ENCODE assay signal across 10 cellular contexts in the genomic region with DNA sequence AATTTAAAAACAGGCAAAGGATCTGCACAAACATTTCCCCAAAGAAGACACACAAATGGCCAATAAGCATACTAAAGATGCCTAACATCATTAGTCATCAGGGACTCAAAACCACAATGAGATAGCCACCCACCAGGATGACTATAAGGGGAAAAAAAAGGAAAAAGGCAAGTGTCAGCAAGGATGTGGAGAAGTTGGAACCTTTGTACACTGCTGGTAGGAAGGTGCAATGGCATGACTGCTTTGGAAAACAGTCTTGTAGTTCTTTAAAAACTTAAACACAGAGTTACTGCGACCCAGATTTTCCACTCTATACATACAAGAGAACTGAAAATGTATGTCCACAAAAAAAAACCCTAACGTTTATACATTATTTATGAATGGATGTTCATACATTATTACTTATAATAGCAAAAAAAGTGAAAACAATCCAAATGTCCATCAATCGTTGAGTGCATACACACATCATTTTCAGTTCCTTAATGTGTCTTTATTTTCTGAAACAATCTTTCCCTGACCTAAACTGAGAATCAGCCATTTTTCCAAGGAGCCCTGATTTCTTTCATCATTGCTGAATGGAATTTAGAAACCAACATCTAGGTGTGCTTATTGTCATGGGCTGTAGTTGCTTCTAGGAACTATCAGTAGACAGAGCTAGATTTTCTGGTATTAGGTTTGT.
DNase-seq lines count a peak whose midpoint lies in the region; ATAC-seq and TF ChIP-seq lines count a peak whose summit lies in the region.
"Had no signal": no experiment of that assay in that cellular context is flagged by ENCODE, and none has a peak within 500 bp of the region (broad histone marks: within the 10 kb centered on the region; RNA-seq: fewer than 3 reads in every experiment).

No MANE protein-coding gene starts in this region.

- DNase-seq in stimulated activated naive CD8-positive, alpha-beta T cell treated with anti-CD3 and anti-CD28 coated beads, Interleukin-15, Interleukin-2, amounts not matched to agents 100 U/mL and 50 U/mL, for 24 hours = no peak
- DNase-seq in stimulated activated naive CD8-positive, alpha-beta T cell treated with anti-CD3 and anti-CD28 coated beads, Interleukin-15, amount 100 ng/mL, for 72 hours = no peak
- DNase-seq in RWPE2 (ENCODE audit: low spot score) = no peak
- DNase-seq in fibroblast of pulmonary artery (ENCODE audit: low read depth) = peak; percentile 89
- DNase-seq in head of caudate nucleus = no peak
- no peak for DNase-seq in NCI-H2227 treated with DMSO at 0.1 percent for 48 hours (lab: John Stamatoyannopoulos, UW)
- DNase-seq in natural killer cell treated with Interleukin-12 subunit alpha and Interleukin-12 subunit beta and Interleukin-15 and Interleukin-18, amount 100 ng/mL, for 72 hours (ENCODE audit: low spot score) = no peak
- DNase-seq: effector memory CD4-positive, alpha-beta T cell; stimulated activated CD4-positive, alpha-beta T cell treated with anti-CD3 and anti-CD28 coated beads, Interleukin-4, amount 100 ng/mL, for 1 hour had no signal

- H3K36me3 Mint-ChIP-seq in natural killer cell treated with Interleukin-12 subunit alpha and Interleukin-12 subunit beta and Interleukin-15 and Interleukin-18, amount 100 ng/mL, for 72 hours = no peaks in the 10 kb centered on the region

- no peaks in the 10 kb centered on the region for H3K36me3 ChIP-seq in RWPE2 (ENCODE audit: low read depth)

- H3K4me1 ChIP-seq in RWPE2 (ENCODE audit: insufficient read depth, poor library complexity, severe bottlenecking) = peaks cover 21% of the 10 kb centered on the region

- peak; percentile 75 for ATAC-seq in stimulated activated naive CD8-positive, alpha-beta T cell treated with anti-CD3 and anti-CD28 coated beads, Interleukin-15, Interleukin-2, amounts not matched to agents 100 U/mL and 50 U/mL, for 24 hours
- no peak for ATAC-seq in stimulated activated naive CD8-positive, alpha-beta T cell treated with anti-CD3 and anti-CD28 coated beads, Interleukin-15, amount 100 ng/mL, for 72 hours
- ATAC-seq in RWPE2 (ENCODE audit: low read depth) = peak; percentile 99
- no peak for ATAC-seq in GM21528 (IDR thresholded peaks at IDR 0.05; ENCODE audit: low FRiP score, unreplicated experiment)
- ATAC-seq in natural killer cell treated with Interleukin-12 subunit alpha and Interleukin-12 subunit beta and Interleukin-15 and Interleukin-18, amount 100 ng/mL, for 72 hours = no peak

- no peak overlapping the region for H3K27ac Mint-ChIP-seq in stimulated activated naive CD8-positive, alpha-beta T cell treated with anti-CD3 and anti-CD28 coated beads, Interleukin-15, amount 100 ng/mL, for 72 hours
- H3K27ac Mint-ChIP-seq in natural killer cell treated with Interleukin-12 subunit alpha and Interleukin-12 subunit beta and Interleukin-15 and Interleukin-18, amount 100 ng/mL, for 72 hours = no peak overlapping the region

- TF ChIP-seq CTCF in RWPE2 (IDR thresholded peaks at IDR 0.05; ENCODE audit: poor library complexity, severe bottlenecking) (peak; percentile 32), fibroblast of pulmonary artery (IDR thresholded peaks at IDR 0.05; ENCODE audit: low read length, missing control alignments) (peak; percentile 42)

- no peaks in the 10 kb centered on the region for H3K4me1 Mint-ChIP-seq in stimulated activated naive CD8-positive, alpha-beta T cell treated with anti-CD3 and anti-CD28 coated beads, Interleukin-15, amount 100 ng/mL, for 72 hours
- no peaks in the 10 kb centered on the region for H3K4me1 Mint-ChIP-seq in natural killer cell treated with Interleukin-12 subunit alpha and Interleukin-12 subunit beta and Interleukin-15 and Interleukin-18, amount 100 ng/mL, for 72 hours (ENCODE audit: low read depth in 2 of 2)

- intact Hi-C loops in head of caudate nucleus (cut with DNase I) = no loop called here

- no peaks in the 10 kb centered on the region for H3K27me3 ChIP-seq in RWPE2 (ENCODE audit: insufficient read depth, poor library complexity, severe bottlenecking)

- no peaks in the 10 kb centered on the region for H3K9me3 ChIP-seq in RWPE2 (ENCODE audit: severe bottlenecking)

- H3K4me3 Mint-ChIP-seq in stimulated activated naive CD8-positive, alpha-beta T cell treated with anti-CD3 and anti-CD28 coated beads, Interleukin-15, amount 100 ng/mL, for 72 hours = no peak overlapping the region
- H3K4me3 Mint-ChIP-seq in natural killer cell treated with Interleukin-12 subunit alpha and Interleukin-12 subunit beta and Interleukin-15 and Interleukin-18, amount 100 ng/mL, for 72 hours = no peak overlapping the region

- H3K27me3 Mint-ChIP-seq in stimulated activated naive CD8-positive, alpha-beta T cell treated with anti-CD3 and anti-CD28 coated beads, Interleukin-15, amount 100 ng/mL, for 72 hours = no peaks in the 10 kb centered on the region
- peaks cover 3 to 13% of the 10 kb centered on the region in 2 donors for H3K27me3 Mint-ChIP-seq in natural killer cell treated with Interleukin-12 subunit alpha and Interleukin-12 subunit beta and Interleukin-15 and Interleukin-18, amount 100 ng/mL, for 72 hours

- no peak overlapping the region for H3K4me3 ChIP-seq in RWPE2 (ENCODE audit: severe bottlenecking)
- H3K4me3 ChIP-seq in fibroblast of pulmonary artery (replicated peaks; ENCODE audit: low read depth, low read length) = no peak overlapping the region

- H3K9me3 Mint-ChIP-seq in stimulated activated naive CD8-positive, alpha-beta T cell treated with anti-CD3 and anti-CD28 coated beads, Interleukin-15, amount 100 ng/mL, for 72 hours = no peaks in the 10 kb centered on the region
- H3K9me3 Mint-ChIP-seq in natural killer cell treated with Interleukin-12 subunit alpha and Interleukin-12 subunit beta and Interleukin-15 and Interleukin-18, amount 100 ng/mL, for 72 hours = no peaks in the 10 kb centered on the region

- peak overlapping the region; percentile 39 for H3K27ac ChIP-seq in RWPE2 (ENCODE audit: poor library complexity, severe bottlenecking)

Comparison
In these comparisons a context has a peak if more than half of its experiments do, and no peak if none do; other contexts are left out.
1. ATAC-seq: peak in stimulated activated naive CD8-positive, alpha-beta T cell treated with anti-CD3 and anti-CD28 coated beads, Interleukin-15, Interleukin-2, amounts not matched to agents 100 U/mL and 50 U/mL, for 24 hours (single experiment) and RWPE2 (single experiment); none in stimulated activated naive CD8-positive, alpha-beta T cell treated with anti-CD3 and anti-CD28 coated beads, Interleukin-15, amount 100 ng/mL, for 72 hours (single experiment), GM21528 (single experiment) and natural killer cell treated with Interleukin-12 subunit alpha and Interleukin-12 subunit beta and Interleukin-15 and Interleukin-18, amount 100 ng/mL, for 72 hours (0 of 2).